ENCODE assay signal across 31 cellular contexts in genomic region chr4:102572452-102572851, GRCh38.
"Had no signal": no experiment of that assay in that cellular context is flagged by ENCODE, and none has a peak within 500 bp of the region (broad histone marks: within the 10 kb centered on the region; RNA-seq: fewer than 3 reads in every experiment).

No MANE protein-coding gene starts in this region.

- H3K27ac ChIP-seq: ascending aorta, cardiac muscle cell, coronary artery, dorsolateral prefrontal cortex, gastroesophageal sphincter, pancreas, prostate gland, skin epidermis, thoracic aorta had no signal

- ATAC-seq: activated naive CD4-positive, alpha-beta T cell treated with anti-CD3 and anti-CD28 coated beads, Interleukin-2, amount 50 U/mL, for 72 hours; gastroesophageal sphincter; left colon; pancreas; sciatic nerve; stimulated activated effector memory CD8-positive, alpha-beta T cell treated with anti-CD3 and anti-CD28 coated beads, Interleukin-12 subunit alpha, Interleukin-12 subunit beta, amount 100 ng/mL, for 72 hours had no signal

- H3K27me3 Mint-ChIP-seq: activated CD4-positive, alpha-beta T cell treated with anti-CD3 and anti-CD28 coated beads, Interleukin-2, amount 10 ng/mL, durations not matched to agents 24 days and 14 days; brain; naive B cell; stimulated activated naive CD8-positive, alpha-beta T cell treated with anti-CD3 and anti-CD28 coated beads, Interleukin-15, Interleukin-2, amounts not matched to agents 100 ng/mL and 50 ng/mL, for 24 hours had no signal

- H3K4me1 Mint-ChIP-seq: brain had no signal

- DNase-seq: activated CD4-positive, alpha-beta T cell treated with anti-CD3 and anti-CD28 coated beads, Interleukin-2, amount 10 ng/mL, durations not matched to agents 24 days and 14 days; activated CD4-positive, CD25-positive, alpha-beta regulatory T cell treated with anti-CD3 and anti-CD28 coated beads, Interleukin-2, amount 50 U/mL, for 72 hours; activated effector memory CD4-positive, alpha-beta T cell treated with anti-CD3 and anti-CD28 coated beads, Interleukin-2, amount 50 U/mL, for 16 hours; activated T-cell treated with anti-CD3 and anti-CD28 coated beads for 4 hours; dorsolateral prefrontal cortex; effector memory CD4-positive, alpha-beta T cell; erythroblast; hippocampal formation; kidney; left colon; naive B cell; pancreas; retina; stimulated activated CD4-positive, alpha-beta T cell treated with anti-CD3 and anti-CD28 coated beads, Interleukin-12 subunit alpha, Interleukin-12 subunit beta, amount 100 ng/mL, for 4 hours; stimulated activated CD4-positive, alpha-beta T cell treated with anti-CD3 and anti-CD28 coated beads, Interleukin-4, amount 100 ng/mL, for 24 hours; trophoblast cell had no signal

- H3K27ac Mint-ChIP-seq: activated CD4-positive, alpha-beta T cell treated with anti-CD3 and anti-CD28 coated beads, Interleukin-2, amount 10 ng/mL, durations not matched to agents 24 days and 14 days; activated naive CD4-positive, alpha-beta T cell treated with anti-CD3 and anti-CD28 coated beads, Interleukin-2, amount 50 U/mL, for 72 hours; activated T-helper 1 cell treated with anti-CD3 and anti-CD28 coated beads, Interleukin-12 subunit alpha, Interleukin-12 subunit beta, Interleukin-2, Interleukin-4 antibody, amounts not matched to agents 30 ng/mL and 10 ng/mL and 1 ng/mL, durations not matched to agents 14 hours and 24 hours and 36 hours; brain; mesothelial cell of epicardium; stimulated activated effector memory CD8-positive, alpha-beta T cell treated with anti-CD3 and anti-CD28 coated beads, Interleukin-12 subunit alpha, Interleukin-12 subunit beta, amount 100 ng/mL, for 72 hours; stimulated activated naive CD8-positive, alpha-beta T cell treated with anti-CD3 and anti-CD28 coated beads, Interleukin-15, Interleukin-2, amounts not matched to agents 100 ng/mL and 50 ng/mL, for 24 hours; T-helper 1 cell treated with Interleukin-12 subunit alpha and Interleukin-12 subunit beta and Interleukin-4 antibody, amounts not matched to agents 30 μg/mL and 1 μg/mL, for 36 hours had no signal

- H3K36me3 ChIP-seq: pancreas, prostate gland had no signal

- H3K4me3 ChIP-seq: ascending aorta, cardiac muscle cell, coronary artery, dorsolateral prefrontal cortex, gastroesophageal sphincter, pancreas, prostate gland, skin epidermis, thoracic aorta had no signal

- H3K4me1 ChIP-seq: ascending aorta had no signal

- H3K4me3 Mint-ChIP-seq: activated CD4-positive, alpha-beta T cell treated with anti-CD3 and anti-CD28 coated beads, Interleukin-2, amount 10 ng/mL, durations not matched to agents 24 days and 14 days; activated T-helper 1 cell treated with anti-CD3 and anti-CD28 coated beads, Interleukin-12 subunit alpha, Interleukin-12 subunit beta, Interleukin-2, Interleukin-4 antibody, amounts not matched to agents 30 ng/mL and 10 ng/mL and 1 ng/mL, durations not matched to agents 14 hours and 24 hours and 36 hours; brain; mesothelial cell of epicardium; naive B cell; stimulated activated effector memory CD8-positive, alpha-beta T cell treated with anti-CD3 and anti-CD28 coated beads, Interleukin-12 subunit alpha, Interleukin-12 subunit beta, amount 100 ng/mL, for 72 hours; stimulated activated naive CD8-positive, alpha-beta T cell treated with anti-CD3 and anti-CD28 coated beads, Interleukin-15, Interleukin-2, amounts not matched to agents 100 ng/mL and 50 ng/mL, for 24 hours; T-helper 1 cell treated with Interleukin-12 subunit alpha and Interleukin-12 subunit beta and Interleukin-4 antibody, amounts not matched to agents 30 μg/mL and 1 μg/mL, for 36 hours had no signal

- H3K9me3 Mint-ChIP-seq: activated CD4-positive, alpha-beta T cell treated with anti-CD3 and anti-CD28 coated beads, Interleukin-2, amount 10 ng/mL, durations not matched to agents 24 days and 14 days; activated naive CD4-positive, alpha-beta T cell treated with anti-CD3 and anti-CD28 coated beads, Interleukin-2, amount 50 U/mL, for 72 hours; activated T-helper 1 cell treated with anti-CD3 and anti-CD28 coated beads, Interleukin-12 subunit alpha, Interleukin-12 subunit beta, Interleukin-2, Interleukin-4 antibody, amounts not matched to agents 30 ng/mL and 10 ng/mL and 1 ng/mL, durations not matched to agents 14 hours and 24 hours and 36 hours; stimulated activated effector memory CD8-positive, alpha-beta T cell treated with anti-CD3 and anti-CD28 coated beads, Interleukin-12 subunit alpha, Interleukin-12 subunit beta, amount 100 ng/mL, for 72 hours; T-helper 1 cell treated with Interleukin-12 subunit alpha and Interleukin-12 subunit beta and Interleukin-4 antibody, amounts not matched to agents 30 μg/mL and 1 μg/mL, for 36 hours had no signal

- H3K9me3 ChIP-seq: ascending aorta, gastroesophageal sphincter, pancreas, prostate gland, thoracic aorta had no signal

- H3K27me3 ChIP-seq: ascending aorta, cardiac muscle cell, dorsolateral prefrontal cortex, gastroesophageal sphincter, pancreas had no signal
